ENCODE assay signal across 14 cellular contexts in the genomic region with DNA sequence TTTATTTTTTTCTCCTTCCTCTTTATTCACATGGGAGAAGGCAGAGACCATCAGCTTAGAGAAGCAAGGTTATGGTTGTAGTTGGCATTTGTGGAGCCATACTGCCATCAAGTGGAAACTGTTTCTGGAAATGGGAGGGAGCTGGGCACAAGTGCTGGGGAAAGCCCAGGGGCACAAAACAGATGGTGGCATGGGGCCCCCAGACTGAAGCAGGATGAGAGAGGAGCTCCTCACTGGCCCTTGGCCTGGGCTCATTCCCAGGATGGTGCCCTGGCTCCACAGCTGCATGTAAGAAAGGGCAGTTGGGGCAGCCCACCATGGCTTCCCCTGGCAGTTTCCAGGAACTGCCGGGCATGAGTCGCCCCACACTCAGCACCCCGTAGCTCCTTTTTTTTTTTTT. TPM values are rescaled to one million over a fixed set of nuclear protein-coding genes. Genes with fewer than 3 reads are reported as not detected.
DNase-seq lines count a peak whose midpoint lies in the region; ATAC-seq and TF ChIP-seq lines count a peak whose summit lies in the region.
"Had no signal": no experiment of that assay in that cellular context is flagged by ENCODE, and none has a peak within 500 bp of the region (broad histone marks: within the 10 kb centered on the region; RNA-seq: fewer than 3 reads in every experiment).

No MANE protein-coding gene starts in this region.

- H3K27ac ChIP-seq in WERI-Rb-1 (peak overlapping the region; percentile 89), lung (ENCODE audit: low read depth in 1 of 2, low read length in 1 of 2) (no peak overlapping the region), transverse colon (no peak overlapping the region), testis (no peak overlapping the region)
- H3K27ac ChIP-seq: GM23248, VCaP had no signal

- DNase-seq in activated CD8-positive, alpha-beta memory T cell treated with anti-CD3 and anti-CD28 coated beads, Interleukin-2, amount 50 U/mL, for 4 hours, result peak; percentile 16
- DNase-seq in activated CD8-positive, alpha-beta memory T cell treated with anti-CD3 and anti-CD28 coated beads, Interleukin-2, amount 50 U/mL, for 48 hours, result no peak
- DNase-seq in WERI-Rb-1 (peak; percentile 58), lung (ENCODE audit: low spot score) (no peak), transverse colon (peak; percentile 6), testis (no peak)
- DNase-seq in stimulated activated CD4-positive, alpha-beta T cell treated with anti-CD3 and anti-CD28 coated beads, Interleukin-15, amount 100 ng/mL, for 24 hours, result no peak
- DNase-seq: GM23248; NCI-H345; stimulated activated CD4-positive, alpha-beta T cell treated with anti-CD3 and anti-CD28 coated beads, Interleukin-1b, Interleukin-23, amount 100 ng/mL, for 48 hours; stimulated activated naive CD8-positive, alpha-beta T cell treated with anti-CD3 and anti-CD28 coated beads, Interleukin-15, Interleukin-2, amounts not matched to agents 100 U/mL and 50 U/mL, for 24 hours had no signal

- no peaks in the 10 kb centered on the region for H3K36me3 ChIP-seq in WERI-Rb-1
- peaks cover 0 to 1% of the 10 kb centered on the region in 2 donors for H3K36me3 ChIP-seq in lung (ENCODE audit: control insufficient read depth in 2 of 2, insufficient read depth in 2 of 2, low read length in 2 of 2)
- no peaks in the 10 kb centered on the region for H3K36me3 ChIP-seq in transverse colon
- H3K36me3 ChIP-seq in testis (ENCODE audit: low read depth, missing control alignments), result no peaks in the 10 kb centered on the region

- H3K9me3 ChIP-seq in WERI-Rb-1 (ENCODE audit: severe bottlenecking), result no peaks in the 10 kb centered on the region
- no peaks in the 10 kb centered on the region for H3K9me3 ChIP-seq in lung (ENCODE audit: control insufficient read depth in 2 of 2, insufficient read depth in 1 of 2, low read length in 1 of 2)
- no peaks in the 10 kb centered on the region for H3K9me3 ChIP-seq in transverse colon
- no peaks in the 10 kb centered on the region for H3K9me3 ChIP-seq in testis

- ATAC-seq in lung (ENCODE audit: insufficient read depth, low FRiP score), result no peak
- no peak for ATAC-seq in HG03442 (IDR thresholded peaks at IDR 0.05; ENCODE audit: unreplicated experiment)
- ATAC-seq: Right ventricle myocardium inferior; stimulated activated naive CD8-positive, alpha-beta T cell treated with anti-CD3 and anti-CD28 coated beads, Interleukin-15, Interleukin-2, amounts not matched to agents 100 U/mL and 50 U/mL, for 24 hours had no signal

- in situ Hi-C loops in transverse colon (cut with MboI; ENCODE audit: low pct_ligation_motif_present in 1 of 4, low pct_unique_long_range_greater_than_20kb in 1 of 4, low sequenced_read_pairs in 3 of 4), result loop anchor here in 1 of 4 donors (25.0 kb wide), 1 partner anchor 199 kb away; a partner anchor contains a TSS

- H3K4me1 ChIP-seq in lung (ENCODE audit: control insufficient read depth in 2 of 2, insufficient read depth in 2 of 2, low read length in 2 of 2) (no peaks in the 10 kb centered on the region), transverse colon (no peaks in the 10 kb centered on the region), testis (no peaks in the 10 kb centered on the region)

- intact Hi-C loops in transverse colon (cut with DNase I; ENCODE audit: low total_unique reads) (no loop called here), testis (cut with DNase I; ENCODE audit: low total_unique reads) (no loop called here)

- WGBS in lung, 2 donors, result 10 to 40% methylated on average over 3 of the region's 3 CpGs
- WGBS in transverse colon (ENCODE audit: low coverage in 1 of 2), 2 donors, result 58% methylated on average over 3 of the region's 3 CpGs; no CpG with 5 or more reads in 1 of the 2 donors
- 63 to 87% methylated on average over 3 of the region's 3 CpGs for WGBS in testis, 2 donors

- H3K4me3 ChIP-seq in WERI-Rb-1 (ENCODE audit: low read depth, low read length) (peak overlapping the region; percentile 48), lung (no peak overlapping the region), transverse colon (no peak overlapping the region), testis (no peak overlapping the region)
- H3K4me3 ChIP-seq: GM23248 had no signal

- H3K27me3 ChIP-seq in WERI-Rb-1 (ENCODE audit: insufficient read depth, low read depth, severe bottlenecking) (no peaks in the 10 kb centered on the region), lung (ENCODE audit: control insufficient read depth, insufficient read depth) (no peaks in the 10 kb centered on the region), transverse colon (no peaks in the 10 kb centered on the region), testis (no peaks in the 10 kb centered on the region)

- no peak for TF ChIP-seq EP300 in transverse colon (IDR thresholded peaks at IDR 0.05; ENCODE audit: low read depth)

- TF ChIP-seq POLR2A in transverse colon (IDR thresholded peaks at IDR 0.05) (no peak), testis (IDR thresholded peaks at IDR 0.05) (no peak)

- TF ChIP-seq CTCF in WERI-Rb-1 (IDR thresholded peaks at IDR 0.05; ENCODE audit: low read depth, low read length), result peak; percentile 32; the same call in 1 of the 2 replicates
- TF ChIP-seq CTCF in lung (IDR thresholded peaks at IDR 0.05; ENCODE audit: control extremely low read depth, extremely low read depth), result peak; percentile 32
- TF ChIP-seq CTCF in transverse colon (IDR thresholded peaks at IDR 0.05), result no peak
- TF ChIP-seq CTCF in testis (IDR thresholded peaks at IDR 0.05), result no peak

RNA-seq across cellular contexts. Expression of a gene that starts 59.2 kb away (rescaled TPM):
- total RNA-seq in lung, result 10 to 100 TPM; 11.8 to 43.2 TPM
- polyA plus RNA-seq in lung, result 10 to 100 TPM; 20.8 to 24.5 TPM
- 10 to 100 TPM in 1 of 4 donors, 1 to 10 TPM in 2, not detected in 1; 4.1 to 10.5 (median 9.4) TPM for total RNA-seq in transverse colon
- 10 to 100 TPM; 30.9 to 33.1 TPM for total RNA-seq in testis
- polyA plus RNA-seq in testis (ENCODE audit: insufficient read depth, low read depth, low replicate concordance), result 26.1 TPM

Comparison
In these comparisons a context has a peak if more than half of its experiments do, and no peak if none do; other contexts are left out.
1. DNase-seq: peak in activated CD8-positive, alpha-beta memory T cell treated with anti-CD3 and anti-CD28 coated beads, Interleukin-2, amount 50 U/mL, for 4 hours (single experiment), WERI-Rb-1 (single experiment) and transverse colon (single experiment); none in activated CD8-positive, alpha-beta memory T cell treated with anti-CD3 and anti-CD28 coated beads, Interleukin-2, amount 50 U/mL, for 48 hours (single experiment), lung (single experiment), stimulated activated CD4-positive, alpha-beta T cell treated with anti-CD3 and anti-CD28 coated beads, Interleukin-15, amount 100 ng/mL, for 24 hours (single experiment) and testis (single experiment).
2. CTCF ChIP-seq: peak in WERI-Rb-1 (single experiment) and lung (single experiment); none in transverse colon (0 of 5) and testis (0 of 3).